Comparison of ENCODE assay signal across 16 cellular contexts in genomic region chr6:140041571-140042332, GRCh38.
DNase-seq lines count a peak whose midpoint lies in the region; ATAC-seq, FAIRE-seq and TF ChIP-seq lines count a peak whose summit lies in the region.
"Had no signal": no experiment of that assay in that cellular context is flagged by ENCODE, and none has a peak within 500 bp of the region (broad histone marks: within the 10 kb centered on the region; RNA-seq: fewer than 3 reads in every experiment).

No MANE protein-coding gene starts in this region.

- peaks cover 5% of the 10 kb centered on the region; the same call in 1 of the 3 replicates for H3K9me3 ChIP-seq in A549
- peaks cover 5% of the 10 kb centered on the region; the same call in 1 of the 2 replicates for H3K9me3 ChIP-seq in Panc1 (ENCODE audit: control insufficient read depth, insufficient read depth, low read depth, low read length)
- peaks cover 3% of the 10 kb centered on the region for H3K9me3 ChIP-seq in mesenchymal stem cell (ENCODE audit: control insufficient read depth, low read length)
- peaks cover 0 to 5% (median 0%) of the 10 kb centered on the region in 3 donors for H3K9me3 ChIP-seq in tibial artery

- peaks cover 2% of the 10 kb centered on the region; the same call in 1 of the 3 replicates for H3K9me3 Mint-ChIP-seq in GM23338

- H3K9ac ChIP-seq in mesenchymal stem cell (ENCODE audit: low read length) = no peak overlapping the region
- H3K9ac ChIP-seq: BLaER1 had no signal

- no peaks in the 10 kb centered on the region for H4K20me1 ChIP-seq in GM23338 (replicated peaks; ENCODE audit: insufficient read depth)
- H4K20me1 ChIP-seq: BLaER1 had no signal

- no peak overlapping the region for H2BK120ac ChIP-seq in mesenchymal stem cell (ENCODE audit: low read depth, low read length)

- H4K8ac ChIP-seq in mesenchymal stem cell (ENCODE audit: low read length) = no peak overlapping the region

- no peak overlapping the region for H3K4ac ChIP-seq in mesenchymal stem cell (ENCODE audit: low read depth in 1 of 2, low read length in 2 of 2)

- H3F3A ChIP-seq in GM23338 (replicated peaks; ENCODE audit: low read depth) = no peaks in the 10 kb centered on the region

- H3K4me1 Mint-ChIP-seq in GM23338 = peaks cover 12% of the 10 kb centered on the region

- BruUV-seq in Panc1 (replicated peaks; lab: Mats Ljungman, UMichigan) = no TSS peak

- no peak for TF ChIP-seq EP300 in A549 (IDR thresholded peaks at IDR 0.05)

- no peak overlapping the region for H2BK15ac ChIP-seq in mesenchymal stem cell (ENCODE audit: low read depth, poor library complexity, severe bottlenecking)

- no peaks in the 10 kb centered on the region for H3K27me3 Mint-ChIP-seq in GM23338 (ENCODE audit: insufficient read depth, low read depth, poor library complexity)

- no peak overlapping the region for H3K14ac ChIP-seq in mesenchymal stem cell (ENCODE audit: low read length in 2 of 2)

- POLR2A ChIA-PET in A549 (lab: Yijun Ruan, JAX) = no interaction called here
- POLR2A ChIA-PET in Panc1 (lab: Charles Lee) = no interaction called here

- FAIRE-seq in A549 (lab: Jason Lieb, UNC) = no peak
- FAIRE-seq: GM12891 had no signal

- peak overlapping the region in 1 of 2 experiments; percentile 21 for H2BK12ac ChIP-seq in mesenchymal stem cell (ENCODE audit: low read length in 2 of 2)

- no peaks in the 10 kb centered on the region for H3K9me2 ChIP-seq in GM23338 (ENCODE audit: insufficient read depth)

- H3K27me3 ChIP-seq in GM23338 (ENCODE audit: insufficient read depth) (no peaks in the 10 kb centered on the region), Panc1 (ENCODE audit: control insufficient read depth, insufficient read depth, low read length) (no peaks in the 10 kb centered on the region), mesenchymal stem cell (ENCODE audit: control insufficient read depth in 1 of 2, insufficient read depth in 1 of 2, low read length in 2 of 2) (no peaks in the 10 kb centered on the region), tibial artery (no peaks in the 10 kb centered on the region)
- H3K27me3 ChIP-seq: BLaER1 had no signal

- no peak overlapping the region for H3K4me3 Mint-ChIP-seq in GM23338
- H3K4me3 Mint-ChIP-seq: CD8-positive, alpha-beta memory T cell had no signal

- no peak overlapping the region for H3K23ac ChIP-seq in mesenchymal stem cell (ENCODE audit: low read length in 2 of 2)

- in situ Hi-C loops in Panc1 (cut with HindIII; ENCODE audit: low pct_unique_long_range_greater_than_20kb, low sequenced_read_pairs) = no loop called here

- no peak overlapping the region for H3K27ac Mint-ChIP-seq in GM23338

- peaks cover 30% of the 10 kb centered on the region for H3K4me1 ChIP-seq in A549
- H3K4me1 ChIP-seq in GM23338 (ENCODE audit: insufficient read depth) = peaks cover 4% of the 10 kb centered on the region
- no peaks in the 10 kb centered on the region; the same call in 1 of the 2 replicates for H3K4me1 ChIP-seq in Panc1 (ENCODE audit: control insufficient read depth, insufficient read depth, low read length)
- H3K4me1 ChIP-seq in mesenchymal stem cell (ENCODE audit: control insufficient read depth, insufficient read depth, low read depth, low read length) = peaks cover 3% of the 10 kb centered on the region
- peaks cover 0 to 11% (median 3%) of the 10 kb centered on the region in 4 donors for H3K4me1 ChIP-seq in tibial artery

- TF ChIP-seq POLR2A in A549 (IDR thresholded peaks at IDR 0.05; ENCODE audit: low read length) = no peak

- no peaks in the 10 kb centered on the region for H3K36me3 Mint-ChIP-seq in GM23338 (ENCODE audit: low read depth)
- H3K36me3 Mint-ChIP-seq: CD8-positive, alpha-beta memory T cell had no signal

- H3K79me1 ChIP-seq in mesenchymal stem cell (replicated peaks; ENCODE audit: low read length, poor library complexity, severe bottlenecking) = no peaks in the 10 kb centered on the region

- H3K4me3 ChIP-seq in A549 (no peak overlapping the region), GM23338 (no peak overlapping the region), Panc1 (ENCODE audit: low read depth in 2 of 2, low read length in 2 of 2) (no peak overlapping the region), mesenchymal stem cell (ENCODE audit: insufficient read depth in 1 of 2, low read depth in 1 of 2, low read length in 2 of 2) (no peak overlapping the region), tibial artery (no peak overlapping the region)
- H3K4me3 ChIP-seq: BLaER1, PC-9, SK-N-MC had no signal

- peak overlapping the region in 1 of 2 experiments; percentile 40 for H3K18ac ChIP-seq in mesenchymal stem cell (ENCODE audit: low read depth in 1 of 2, low read length in 2 of 2)

- H2AK5ac ChIP-seq in mesenchymal stem cell (ENCODE audit: low read length, severe bottlenecking) = peak overlapping the region; percentile 74

- ATAC-seq in A549 (no peak), GM23338 (no peak), Panc1 (no peak), Right ventricle myocardium superior (ENCODE audit: poor library complexity) (no peak)
- ATAC-seq: HCT116 had no signal

- no peak overlapping the region for H4K91ac ChIP-seq in mesenchymal stem cell (ENCODE audit: low read length)

- H2AFZ ChIP-seq in GM23338 = peak overlapping the region; percentile 35; the same call in 1 of the 2 replicates
- H2AFZ ChIP-seq in mesenchymal stem cell (ENCODE audit: low read depth, low read length) = no peak overlapping the region
- H2AFZ ChIP-seq: PC-9 had no signal

- no peak for TF ChIP-seq RAD21 in A549 (conservative IDR thresholded peaks at IDR 0.05 in 1 of 2, IDR thresholded peaks at IDR 0.05 in 1 of 2)

- DNase-seq in A549 (ENCODE audit: low read depth in 1 of 2, low spot score in 1 of 2) (no peak), GM23338 (ENCODE audit: low spot score) (no peak), Panc1 (ENCODE audit: low read depth, low spot score) (no peak), mesenchymal stem cell (no peak), tibial artery (no peak), amygdala (lab: John Stamatoyannopoulos, UW) (no peak), Right ventricle myocardium superior (no peak)
- DNase-seq: KG1, NCI-H1092, NCI-H1930, PC-9 had no signal

- H3K79me2 ChIP-seq in GM23338 (replicated peaks; ENCODE audit: insufficient read depth) = no peaks in the 10 kb centered on the region

- no peaks in the 10 kb centered on the region for H3K36me3 ChIP-seq in GM23338 (ENCODE audit: insufficient read depth)
- H3K36me3 ChIP-seq in Panc1 (ENCODE audit: control insufficient read depth, insufficient read depth, low read length) = no peaks in the 10 kb centered on the region
- H3K36me3 ChIP-seq in mesenchymal stem cell (ENCODE audit: control insufficient read depth in 1 of 2, insufficient read depth in 2 of 2, low read depth in 1 of 2, low read length in 2 of 2) = no peaks in the 10 kb centered on the region
- no peaks in the 10 kb centered on the region for H3K36me3 ChIP-seq in tibial artery
- H3K36me3 ChIP-seq: BLaER1 had no signal

- H3K27ac ChIP-seq in A549 = peak overlapping the region; percentile 28 to 47; a peak in 5 of 6 replicates
- H3K27ac ChIP-seq in GM23338 (ENCODE audit: low read depth) = no peak overlapping the region
- peak overlapping the region; percentile 70 for H3K27ac ChIP-seq in Panc1 (ENCODE audit: low read length)
- H3K27ac ChIP-seq in mesenchymal stem cell (ENCODE audit: low read length, poor library complexity, severe bottlenecking) = no peak overlapping the region
- H3K27ac ChIP-seq in tibial artery = no peak overlapping the region
- H3K27ac ChIP-seq: BLaER1, SK-N-MC had no signal

- H2BK5ac ChIP-seq in mesenchymal stem cell (ENCODE audit: low read depth, low read length, poor library complexity, severe bottlenecking) = no peak overlapping the region

- CTCF ChIA-PET in A549 (lab: Yijun Ruan, JAX) = interaction anchor here (0.7 kb wide), 1 partner anchor 1020 kb away, joined by 3 read pairs; no protein-coding TSS in a partner anchor
- CTCF ChIA-PET in Panc1 (lab: Charles Lee) = no interaction called here

- H3K4me2 ChIP-seq in A549 (no peak overlapping the region), GM23338 (no peak overlapping the region), mesenchymal stem cell (ENCODE audit: low read length, poor library complexity, severe bottlenecking) (no peak overlapping the region)
- H3K4me2 ChIP-seq: BLaER1, PC-9 had no signal

- 41% methylated on average over 1 of the region's 1 CpG for WGBS in A549 (ENCODE audit: missing lambda C conversion rate)
- 96% methylated on average over 1 of the region's 1 CpG for WGBS in mesenchymal stem cell

- TF ChIP-seq CTCF in A549 (IDR thresholded peaks at IDR 0.05) (no peak), GM23338 (conservative IDR thresholded peaks at IDR 0.05; ENCODE audit: low read depth in 2 of 2) (no peak), Panc1 (IDR thresholded peaks at IDR 0.05) (no peak), tibial artery (IDR thresholded peaks at IDR 0.05) (no peak)

- intact Hi-C loops in Panc1 (cut with micrococcal nuclease; ENCODE audit: unreplicated experiment) = no loop called here
- intact Hi-C loops in tibial artery (cut with DNase I; ENCODE audit: low total_unique reads) = no loop called here
- intact Hi-C loops in Right ventricle myocardium superior (cut with DNase I) = no loop called here

TF ChIP-seq in A549, 52 proteins besides CTCF, POLR2A, EP300 and RAD21:
- no peak for TF ChIP-seq FOSL2 (IDR thresholded peaks at IDR 0.05)
- TF ChIP-seq FOSL2 (CRISPR knock-in tag; IDR thresholded peaks at IDR 0.05) = no peak
- no peak for TF ChIP-seq RCOR1 (IDR thresholded peaks at IDR 0.05; ENCODE audit: low read depth, low read length)
- no peak for TF ChIP-seq JUNB (IDR thresholded peaks at IDR 0.05)
- TF ChIP-seq FOSB (CRISPR knock-in tag; IDR thresholded peaks at IDR 0.05) = no peak
- no peak for TF ChIP-seq HEYL (CRISPR knock-in tag; IDR thresholded peaks at IDR 0.05)

TF ChIP-seq in GM23338, 12 proteins besides CTCF, POLR2A, EP300 and RAD21 (continues in another document):
- TF ChIP-seq EZH2 (IDR thresholded peaks at IDR 0.05; ENCODE audit: low read depth, unreplicated experiment) (no peak), EZH2phosphoT487 (IDR thresholded peaks at IDR 0.05; ENCODE audit: unreplicated experiment) (no peak), JUNB (IDR thresholded peaks at IDR 0.05; ENCODE audit: unreplicated experiment) (no peak), ZNF331 (CRISPR knock-in tag; IDR thresholded peaks at IDR 0.05; ENCODE audit: low read depth) (no peak), POLR2AphosphoS5 (IDR thresholded peaks at IDR 0.05; ENCODE audit: low read depth) (no peak), ZNF114 (CRISPR knock-in tag; IDR thresholded peaks at IDR 0.05) (no peak), NANOG (IDR thresholded peaks at IDR 0.05; ENCODE audit: borderline replicate concordance) (no peak)

Comparison
In these comparisons a context has a peak if more than half of its experiments do, and no peak if none do; other contexts are left out.
1. H3K27ac ChIP-seq: peak in A549 (2 of 2) and Panc1 (single experiment); none in GM23338 (single experiment), mesenchymal stem cell (single experiment) and tibial artery (0 of 2).